ENCODE assay signal across 12 cellular contexts in genomic region chr6:44216677-44217331, GRCh38. TPM values are rescaled to one million over a fixed set of nuclear protein-coding genes. Genes with fewer than 3 reads are reported as not detected.
DNase-seq lines count a peak whose midpoint lies in the region; ATAC-seq and TF ChIP-seq lines count a peak whose summit lies in the region.
"Had no signal": no experiment of that assay in that cellular context is flagged by ENCODE, and none has a peak within 500 bp of the region (broad histone marks: within the 10 kb centered on the region; RNA-seq: fewer than 3 reads in every experiment).

TSS of gene MYMX (plus strand) at chr6:44216926. CDS start at chr6:44217472, 546 bp downstream.

- H3K4me3 ChIP-seq in muscle layer of colon (ENCODE audit: low read depth in 1 of 2, low read length in 2 of 2) (peak within 1 kb of the TSS in 1 of 2 donors; percentile 35), vagina (no peak within 1 kb of the TSS)
- H3K4me3 ChIP-seq: A549, HAP-1 had no signal

- TF ChIP-seq CTCF in vagina (IDR thresholded peaks at IDR 0.05): no peak

- no peaks in the 10 kb centered on the region for H3K9me3 ChIP-seq in muscle layer of colon (ENCODE audit: low read length)
- H3K9me3 ChIP-seq in vagina: no peaks in the 10 kb centered on the region
- H3K9me3 ChIP-seq: A549, HAP-1 had no signal

- ATAC-seq in GM21723 (IDR thresholded peaks at IDR 0.05; ENCODE audit: unreplicated experiment) (no peak), HG02798 (IDR thresholded peaks at IDR 0.05; ENCODE audit: poor library complexity, unreplicated experiment) (no peak)
- ATAC-seq: A549 had no signal

- TF ChIP-seq POLR2A in vagina (IDR thresholded peaks at IDR 0.05): no peak

- H3K36me3 ChIP-seq in muscle layer of colon (ENCODE audit: insufficient read depth, low read length) (no peaks in the 10 kb centered on the region), vagina (no peaks in the 10 kb centered on the region)
- H3K36me3 ChIP-seq: HAP-1 had no signal

- peak within 1 kb of the TSS; percentile 4 for H3K9ac ChIP-seq in muscle layer of colon (ENCODE audit: low read length)

- intact Hi-C loops in vagina (cut with DNase I): no loop called here

- H3K27me3 ChIP-seq in muscle layer of colon (ENCODE audit: control insufficient read depth in 1 of 2, insufficient read depth in 2 of 2, low read length in 2 of 2) (no peaks in the 10 kb centered on the region), vagina (no peaks in the 10 kb centered on the region)

- DNase-seq in NCI-H2107 treated with DMSO at 0.1 percent for 48 hours (lab: John Stamatoyannopoulos, UW; ENCODE audit: unreplicated experiment): peak; percentile 20
- DNase-seq in NCI-H2107 (lab: John Stamatoyannopoulos, UW): no peak
- peak; percentile 77 for DNase-seq in ecto neural progenitor cell (ENCODE audit: low spot score)
- DNase-seq in vagina (ENCODE audit: extremely low spot score in 2 of 2): no peak
- no peak for DNase-seq in SK-N-DZ (ENCODE audit: low spot score)

- peak within 1 kb of the TSS; percentile 80 for H3K27ac ChIP-seq in muscle layer of colon (ENCODE audit: low read depth, low read length)
- peak within 1 kb of the TSS; percentile 27 for H3K27ac ChIP-seq in vagina
- H3K27ac ChIP-seq: HL-60 had no signal

- peaks cover 49% of the 10 kb centered on the region for H3K4me1 ChIP-seq in muscle layer of colon (ENCODE audit: insufficient read depth, low read length)
- peaks cover 50% of the 10 kb centered on the region for H3K4me1 ChIP-seq in vagina

RNA-seq across cellular contexts. Expression of gene MYMX, which starts in this region (rescaled TPM):
- not detected for total RNA-seq in vagina
- polyA plus RNA-seq in SK-N-DZ (2014; cell fraction: cytosol; rRNA removed): not detected in 2 replicates
- polyA plus RNA-seq in SK-N-DZ (2014; cell fraction: nucleus; rRNA removed): not detected in 2 replicates
- total RNA-seq: fibroblast of lung had no signal
- polyA plus RNA-seq: A549, fibroblast of lung had no signal

Comparison
In these comparisons a context has a peak if more than half of its experiments do, and no peak if none do; other contexts are left out.
1. DNase-seq: peak in NCI-H2107 treated with DMSO at 0.1 percent for 48 hours (single experiment) and ecto neural progenitor cell (single experiment); none in NCI-H2107 (single experiment), vagina (0 of 2) and SK-N-DZ (single experiment).